30 cellular contexts compared by ENCODE assay signal in genomic region chr6:114939630-114940029, GRCh38.
"Had no signal": no experiment of that assay in that cellular context is flagged by ENCODE, and none has a peak within 500 bp of the region (broad histone marks: within the 10 kb centered on the region; RNA-seq: fewer than 3 reads in every experiment).

No MANE protein-coding gene starts in this region.

- H3K9me3 ChIP-seq: body of pancreas, breast epithelium had no signal

- H3K36me3 ChIP-seq: brain microvascular endothelial cell, breast epithelium had no signal

- ATAC-seq: activated CD4-positive, alpha-beta T cell treated with anti-CD3 and anti-CD28 coated beads for 36 hours; activated CD8-positive, alpha-beta memory T cell treated with anti-CD3 and anti-CD28 coated beads, Interleukin-2, amount 10 ng/mL, durations not matched to agents 7 days and 5 days; activated CD8-positive, alpha-beta T cell treated with anti-CD3 and anti-CD28 coated beads, Interleukin-2, amount 10 ng/mL, durations not matched to agents 7 days and 5 days; activated naive CD8-positive, alpha-beta T cell treated with anti-CD3 and anti-CD28 coated beads, Interleukin-2, amount 50 U/mL, for 24 hours; body of pancreas had no signal

- FAIRE-seq: astrocyte, colon, TTC549 had no signal

- H3K4me1 ChIP-seq: body of pancreas, breast epithelium had no signal

- DNase-seq: activated B cell treated with CpG ODN at 0.5 μM for 24 hours; activated CD4-positive, alpha-beta memory T cell treated with anti-CD3 and anti-CD28 coated beads, Interleukin-2, amount 10 ng/mL, durations not matched to agents 7 days and 5 days; activated CD4-positive, alpha-beta T cell treated with anti-CD3 and anti-CD28 coated beads for 1 hour; activated CD4-positive, alpha-beta T cell treated with anti-CD3 and anti-CD28 coated beads for 36 hours; activated CD4-positive, alpha-beta T cell treated with anti-CD3 and anti-CD28 coated beads for 48 hours; activated CD4-positive, alpha-beta T cell treated with anti-CD3 and anti-CD28 coated beads, Interleukin-2, amount 10 ng/mL, durations not matched to agents 7 days and 5 days; activated CD4-positive, alpha-beta T cell treated with anti-CD3 and anti-CD28 coated beads, Interleukin-2, amount 50 U/mL, for 48 hours; activated CD8-positive, alpha-beta memory T cell treated with anti-CD3 and anti-CD28 coated beads for 24 hours; activated CD8-positive, alpha-beta memory T cell treated with anti-CD3 and anti-CD28 coated beads, Interleukin-2, amount 10 ng/mL, durations not matched to agents 7 days and 5 days; activated CD8-positive, alpha-beta memory T cell treated with anti-CD3 and anti-CD28 coated beads, Interleukin-2, amount 50 U/mL, for 48 hours; activated CD8-positive, alpha-beta T cell treated with anti-CD3 and anti-CD28 coated beads, Interleukin-2, amount 10 ng/mL, durations not matched to agents 7 days and 5 days; activated effector memory CD4-positive, alpha-beta T cell treated with Interleukin-2 at 50 U/mL for 16 hours; activated gamma-delta T cell; activated naive CD4-positive, alpha-beta T cell treated with anti-CD3 and anti-CD28 coated beads, Interleukin-2, amount 10 ng/mL, durations not matched to agents 7 days and 5 days; activated naive CD4-positive, alpha-beta T cell treated with Interleukin-2 at 50 U/mL for 16 hours; activated naive CD8-positive, alpha-beta T cell treated with anti-CD3 and anti-CD28 coated beads, Interleukin-2, amount 10 ng/mL, durations not matched to agents 7 days and 5 days; activated naive CD8-positive, alpha-beta T cell treated with anti-CD3 and anti-CD28 coated beads, Interleukin-2, amount 50 U/mL, for 24 hours; activated T-cell treated with anti-CD3 and anti-CD28 coated beads, Interleukin-2, amount 50 U/mL, for 24 hours; activated T-cell treated with anti-CD3 and anti-CD28 coated beads, Interleukin-2, amount 50 U/mL, for 48 hours; aorta; body of pancreas; brain microvascular endothelial cell; central memory CD4-positive, alpha-beta T cell; T-helper 2 cell; T-helper 9 cell had no signal

- H3K4me3 ChIP-seq: body of pancreas, breast epithelium had no signal

- H3K27ac ChIP-seq: body of pancreas, brain microvascular endothelial cell, breast epithelium, VCaP had no signal

- H3K27me3 ChIP-seq: body of pancreas, brain microvascular endothelial cell, breast epithelium had no signal
